15 cellular contexts compared by ENCODE assay signal in genomic region chr6:48764261-48764660, GRCh38.
DNase-seq lines count a peak whose midpoint lies in the region; ATAC-seq and TF ChIP-seq lines count a peak whose summit lies in the region.
"Had no signal": no experiment of that assay in that cellular context is flagged by ENCODE, and none has a peak within 500 bp of the region (broad histone marks: within the 10 kb centered on the region; RNA-seq: fewer than 3 reads in every experiment).

No MANE protein-coding gene starts in this region.

- H3K9me1 ChIP-seq in IMR-90 (ENCODE audit: insufficient read depth, low read length) = no peaks in the 10 kb centered on the region

- H4K91ac ChIP-seq in IMR-90 (ENCODE audit: insufficient read depth, low read depth, low read length) = no peak overlapping the region

- no peak overlapping the region for H3K4me3 Mint-ChIP-seq in T-helper 17 cell
- H3K4me3 Mint-ChIP-seq: H9, IgD-negative memory B cell had no signal

- intact Hi-C loops in IMR-90 (cut with micrococcal nuclease) = loop anchor here (2.0 kb wide), 2 partner anchors 647 to 1133 kb away; no protein-coding TSS in a partner anchor

- H3K4me2 ChIP-seq in IMR-90 (ENCODE audit: low read depth, low read length) (peak overlapping the region; percentile 55; the same call in 1 of the 2 replicates), hepatocyte (peak overlapping the region; percentile 19), smooth muscle cell (peak overlapping the region; percentile 38)

- no peak overlapping the region for H4K5ac ChIP-seq in IMR-90 (ENCODE audit: low read depth, low read length)

- no peak overlapping the region for H2AK5ac ChIP-seq in IMR-90 (ENCODE audit: low read depth, low read length)

- H3K14ac ChIP-seq in IMR-90 (replicated peaks; ENCODE audit: low read depth, low read length) = no peak overlapping the region

- TF ChIP-seq CTCF in IMR-90 (conservative IDR thresholded peaks at IDR 0.05; ENCODE audit: low read depth, low read length) = no peak
- TF ChIP-seq CTCF in choroid plexus epithelial cell (conservative IDR thresholded peaks at IDR 0.05; ENCODE audit: low read depth, low read length) = no peak
- no peak for TF ChIP-seq CTCF in hepatocyte (IDR thresholded peaks at IDR 0.05; ENCODE audit: poor library complexity)
- no peak for TF ChIP-seq CTCF in smooth muscle cell (IDR thresholded peaks at IDR 0.05; ENCODE audit: borderline replicate concordance, insufficient read depth, poor library complexity, severe bottlenecking)
- TF ChIP-seq CTCF in GM10248 (IDR thresholded peaks at IDR 0.05; ENCODE audit: control extremely low read depth, extremely low read depth, low read depth, missing control alignments) = no peak

- H3K18ac ChIP-seq in IMR-90 (ENCODE audit: low read depth, low read length) = no peak overlapping the region

- H3K4me1 ChIP-seq in IMR-90 (ENCODE audit: control insufficient read depth, insufficient read depth, low read length) (peaks cover 2% of the 10 kb centered on the region), hepatocyte (ENCODE audit: insufficient read depth) (peaks cover 11% of the 10 kb centered on the region), smooth muscle cell (ENCODE audit: low read depth) (no peaks in the 10 kb centered on the region)
- H3K4me1 ChIP-seq: Peyer's patch had no signal

- H3K9me3 ChIP-seq in IMR-90 (ENCODE audit: control insufficient read depth, insufficient read depth, low read length) (no peaks in the 10 kb centered on the region), hepatocyte (ENCODE audit: low read depth) (no peaks in the 10 kb centered on the region), smooth muscle cell (replicated peaks; ENCODE audit: low read depth) (no peaks in the 10 kb centered on the region), T-helper 17 cell (ENCODE audit: control insufficient read depth, low read length, poor library complexity, severe bottlenecking) (no peaks in the 10 kb centered on the region)
- H3K9me3 ChIP-seq: Peyer's patch had no signal

- no peak for TF ChIP-seq RAD21 in IMR-90 (IDR thresholded peaks at IDR 0.05; ENCODE audit: low read length)

- peak; percentile 35; the same call in 1 of the 2 replicates for ATAC-seq in IMR-90 (ENCODE audit: low read depth)
- no peak for ATAC-seq in T-helper 17 cell

- H3K56ac ChIP-seq in IMR-90 (ENCODE audit: extremely low read depth, insufficient read depth, low read length) = no peak overlapping the region

- no peak overlapping the region for H3K27ac ChIP-seq in IMR-90 (ENCODE audit: insufficient read depth, low read length)
- H3K27ac ChIP-seq in hepatocyte = no peak overlapping the region
- no peak overlapping the region for H3K27ac ChIP-seq in smooth muscle cell (ENCODE audit: low read depth)
- H3K27ac ChIP-seq: Peyer's patch had no signal

- H3K4me1 Mint-ChIP-seq in T-helper 17 cell = no peaks in the 10 kb centered on the region
- H3K4me1 Mint-ChIP-seq: IgD-negative memory B cell had no signal

- BruUV-seq in IMR-90 (replicated peaks; lab: Mats Ljungman, UMichigan) = no TSS peak

- CTCF ChIA-PET in IMR-90 (lab: Yijun Ruan, JAX) (interaction anchor here (1.9 kb wide), 1 partner anchor 977 kb away, joined by 7 read pairs; no protein-coding TSS in a partner anchor), GM10248 (lab: Yijun Ruan, JAX) (interaction anchor here (3.0 kb wide), 1 partner anchor 976 kb away, joined by 26 read pairs; no protein-coding TSS in a partner anchor)

- no peak overlapping the region for H2BK15ac ChIP-seq in IMR-90 (ENCODE audit: low read depth, low read length)

- H3K9ac ChIP-seq in IMR-90 (ENCODE audit: low read depth, low read length) (no peak overlapping the region; the same call in 1 of the 2 replicates), smooth muscle cell (ENCODE audit: low read depth) (no peak overlapping the region)

- H3K23ac ChIP-seq in IMR-90 (ENCODE audit: low read depth, low read length) = no peak overlapping the region

- H2BK20ac ChIP-seq in IMR-90 (ENCODE audit: low read depth, low read length) = 0 out of 2 replicates have a peak overlapping the region, but pooled peaks have one; percentile 17

- POLR2A ChIA-PET in IMR-90 (lab: Charles Lee; ENCODE audit: unreplicated experiment) = no interaction called here
- POLR2A ChIA-PET in GM10248 (lab: Yijun Ruan, JAX) = no interaction called here

- H3K27me3 Mint-ChIP-seq in T-helper 17 cell = no peaks in the 10 kb centered on the region
- H3K27me3 Mint-ChIP-seq: IgD-negative memory B cell had no signal

- no peak overlapping the region for H4K8ac ChIP-seq in IMR-90 (ENCODE audit: low read depth in 2 of 2, low read length in 2 of 2)

- H3K9me2 ChIP-seq in hepatocyte (replicated peaks; ENCODE audit: insufficient read depth) = no peaks in the 10 kb centered on the region

- H2AFZ ChIP-seq in IMR-90 (replicated peaks; ENCODE audit: low read length, poor library complexity) (no peak overlapping the region), hepatocyte (no peak overlapping the region), smooth muscle cell (ENCODE audit: low read depth) (peak overlapping the region; percentile 54)

- no peaks in the 10 kb centered on the region for H3K36me3 Mint-ChIP-seq in T-helper 17 cell (ENCODE audit: low read depth)
- H3K36me3 Mint-ChIP-seq: IgD-negative memory B cell had no signal

- H3K4ac ChIP-seq in IMR-90 (ENCODE audit: low read depth, low read length) = no peak overlapping the region

- no peaks in the 10 kb centered on the region for H3K79me2 ChIP-seq in hepatocyte
- H3K79me2 ChIP-seq in smooth muscle cell (ENCODE audit: low read depth) = no peaks in the 10 kb centered on the region

- TF ChIP-seq POLR2A in IMR-90 (IDR thresholded peaks at IDR 0.05; ENCODE audit: low read depth, low read length) = no peak

- H3K36me3 ChIP-seq in IMR-90 (ENCODE audit: control insufficient read depth, insufficient read depth, low read length) (no peaks in the 10 kb centered on the region), hepatocyte (replicated peaks; ENCODE audit: insufficient read depth, low read depth) (no peaks in the 10 kb centered on the region), smooth muscle cell (ENCODE audit: low read depth) (no peaks in the 10 kb centered on the region)
- H3K36me3 ChIP-seq: Peyer's patch had no signal

- H2AK9ac ChIP-seq in IMR-90 (replicated peaks; ENCODE audit: low read depth, low read length, poor library complexity) = no peak overlapping the region

- no peak overlapping the region for H2BK120ac ChIP-seq in IMR-90 (ENCODE audit: low read depth, low read length)

- H4K20me1 ChIP-seq in IMR-90 (ENCODE audit: insufficient read depth, low read length) (no peaks in the 10 kb centered on the region), hepatocyte (ENCODE audit: insufficient read depth, poor library complexity, severe bottlenecking) (no peaks in the 10 kb centered on the region), smooth muscle cell (ENCODE audit: low read depth) (no peaks in the 10 kb centered on the region)

- dilution Hi-C loops in IMR-90 (cut with HindIII; ENCODE audit: low sequenced_read_pairs, unreplicated experiment) = no loop called here

- H3K27me3 ChIP-seq in IMR-90 (ENCODE audit: control insufficient read depth, insufficient read depth, low read length) (no peaks in the 10 kb centered on the region), hepatocyte (no peaks in the 10 kb centered on the region), smooth muscle cell (ENCODE audit: low read depth) (no peaks in the 10 kb centered on the region)
- H3K27me3 ChIP-seq: Peyer's patch had no signal

- H3K4me3 ChIP-seq in IMR-90 (ENCODE audit: insufficient read depth, low read depth, low read length) = no peak overlapping the region
- H3K4me3 ChIP-seq in choroid plexus epithelial cell (ENCODE audit: low read depth, low read length) = peak overlapping the region; percentile 18
- no peak overlapping the region for H3K4me3 ChIP-seq in hepatocyte
- H3K4me3 ChIP-seq in smooth muscle cell = no peak overlapping the region
- H3K4me3 ChIP-seq: Peyer's patch had no signal

- DNase-seq in IMR-90 (peak; percentile 33), choroid plexus epithelial cell (ENCODE audit: low read depth) (peak; percentile 23), hepatocyte (ENCODE audit: low spot score) (no peak), smooth muscle cell (lab: John Stamatoyannopoulos, UW; ENCODE audit: unreplicated experiment) (no peak), T-helper 17 cell (no peak), GM10248 (ENCODE audit: extremely low spot score) (no peak)
- DNase-seq in stimulated activated CD4-positive, alpha-beta T cell treated with anti-CD3 and anti-CD28 coated beads, Interleukin-4, amount 100 ng/mL, for 4 hours = no peak
- DNase-seq: COR-L47, H9, NCI-H187, NCI-H226, NCI-H524 treated with DMSO at 0.1 percent for 48 hours, Peyer's patch, SHP77 had no signal

- H3K79me1 ChIP-seq in IMR-90 (ENCODE audit: low read depth in 1 of 2, low read length in 2 of 2) = no peaks in the 10 kb centered on the region

- H3F3A ChIP-seq in smooth muscle cell (ENCODE audit: low read depth) = no peaks in the 10 kb centered on the region

- WGBS in IMR-90 (ENCODE audit: extremely low coverage in 2 of 2, insufficient read length in 1 of 2), 2 experiments = no CpG with 5 or more reads among the region's 5 CpGs
- whole genome bisulfite sequencing in hepatocyte (ENCODE audit: low lambda C conversion rate, missing lambda C conversion rate) = 73% methylated on average over 5 of the region's 5 CpGs
- WGBS in smooth muscle cell (ENCODE audit: low lambda C conversion rate) = 65% methylated on average over 5 of the region's 5 CpGs

- in situ Hi-C loops in IMR-90 (cut with MboI; ENCODE audit: low sequenced_read_pairs) = loop anchor here (10.0 to 25.0 kb wide), 2 partner anchors 648 to 979 kb away; partner anchors contain the start of gene OPN5

- no peak overlapping the region for H2BK5ac ChIP-seq in IMR-90 (ENCODE audit: low read depth, low read length, poor library complexity, severe bottlenecking)

- no peak overlapping the region for H3K27ac Mint-ChIP-seq in T-helper 17 cell
- H3K27ac Mint-ChIP-seq: H9, IgD-negative memory B cell had no signal

TF ChIP-seq in IMR-90, 13 proteins besides CTCF, POLR2A, EP300 and RAD21 (continues in another document):
- no peak for TF ChIP-seq USF2 (IDR thresholded peaks at IDR 0.05; ENCODE audit: low read depth, low read length)
- TF ChIP-seq RFX5 (IDR thresholded peaks at IDR 0.05; ENCODE audit: low read depth, low read length) = no peak
- TF ChIP-seq RCOR1 (IDR thresholded peaks at IDR 0.05; ENCODE audit: insufficient replicate concordance, low read length) = no peak
- TF ChIP-seq BHLHE40 (IDR thresholded peaks at IDR 0.05; ENCODE audit: low read depth, low read length) = no peak
- TF ChIP-seq MAZ (IDR thresholded peaks at IDR 0.05; ENCODE audit: borderline replicate concordance, low read depth, low read length) = no peak
- TF ChIP-seq CHD1 (IDR thresholded peaks at IDR 0.05; ENCODE audit: low read depth, low read length) = no peak
- no peak for TF ChIP-seq SMC3 (IDR thresholded peaks at IDR 0.05; ENCODE audit: low read depth, low read length)
- no peak for TF ChIP-seq CEBPB (IDR thresholded peaks at IDR 0.05; ENCODE audit: low read depth, low read length)

Comparison
In these comparisons a context has a peak if more than half of its experiments do, and no peak if none do; other contexts are left out.
1. DNase-seq: peak in IMR-90 (single experiment) and choroid plexus epithelial cell (single experiment); none in hepatocyte (single experiment), smooth muscle cell (single experiment), T-helper 17 cell (0 of 3), GM10248 (single experiment) and stimulated activated CD4-positive, alpha-beta T cell treated with anti-CD3 and anti-CD28 coated beads, Interleukin-4, amount 100 ng/mL, for 4 hours (0 of 2).
2. Peak in every context shown above with its lines, with median percentiles within 50 percentile points of each other: H3K4me2 ChIP-seq.